Comparison of ENCODE assay signal across 13 cellular contexts in genomic region chrX:45668686-45669443, GRCh38.
DNase-seq lines count a peak whose midpoint lies in the region; ATAC-seq and TF ChIP-seq lines count a peak whose summit lies in the region.
"Had no signal": no experiment of that assay in that cellular context is flagged by ENCODE, and none has a peak within 500 bp of the region (broad histone marks: within the 10 kb centered on the region; RNA-seq: fewer than 3 reads in every experiment).

No MANE protein-coding gene starts in this region.

- no peaks in the 10 kb centered on the region for H3K36me3 ChIP-seq in Panc1 (ENCODE audit: control insufficient read depth, insufficient read depth, low read length)
- no peaks in the 10 kb centered on the region for H3K36me3 ChIP-seq in Karpas-422 (ENCODE audit: insufficient read depth, low read length)

- ATAC-seq in Panc1 (no peak), left colon (no peak), GM19023 (IDR thresholded peaks at IDR 0.05; ENCODE audit: unreplicated experiment) (no peak), HG02852 (IDR thresholded peaks at IDR 0.05; ENCODE audit: unreplicated experiment) (no peak)
- ATAC-seq: stimulated activated naive CD8-positive, alpha-beta T cell treated with anti-CD3 and anti-CD28 coated beads, Interleukin-15, Interleukin-2, amounts not matched to agents 100 U/mL and 50 U/mL, for 24 hours had no signal

- H3K9ac ChIP-seq in Karpas-422 (ENCODE audit: low read length) = no peak overlapping the region
- H3K9ac ChIP-seq: KMS-11 had no signal

- POLR2A ChIA-PET in Panc1 (lab: Charles Lee) = no interaction called here

- H3K27me3 ChIP-seq in Panc1 (ENCODE audit: control insufficient read depth, insufficient read depth, low read length) = no peaks in the 10 kb centered on the region
- no peaks in the 10 kb centered on the region for H3K27me3 ChIP-seq in Karpas-422 (ENCODE audit: low read length)

- H3K27ac ChIP-seq in Panc1 (ENCODE audit: low read length) (no peak overlapping the region), Karpas-422 (ENCODE audit: low read length) (no peak overlapping the region)
- H3K27ac ChIP-seq: KMS-11, PC-9 had no signal

- in situ Hi-C loops in Panc1 (cut with HindIII; ENCODE audit: low pct_unique_long_range_greater_than_20kb, low sequenced_read_pairs) = no loop called here

- DNase-seq in ELR (ENCODE audit: low read depth) (peak; percentile 92), Panc1 (ENCODE audit: low read depth, low spot score) (peak; percentile 10), epithelial cell of esophagus (ENCODE audit: low read depth) (peak; percentile 64), retinal pigment epithelial cell (ENCODE audit: low read depth) (peak; percentile 26), left colon (no peak), Karpas-422 (no peak)
- DNase-seq: Calu3; stimulated activated CD4-positive, alpha-beta T cell treated with anti-CD3 and anti-CD28 coated beads, Interleukin-4, amount 100 ng/mL, for 24 hours; stimulated activated naive CD8-positive, alpha-beta T cell treated with anti-CD3 and anti-CD28 coated beads, Interleukin-15, Interleukin-2, amounts not matched to agents 100 U/mL and 50 U/mL, for 24 hours had no signal

- H3K4me2 ChIP-seq in Karpas-422 (ENCODE audit: low read depth, low read length, poor library complexity, severe bottlenecking) = no peak overlapping the region
- H3K4me2 ChIP-seq: KMS-11, PC-9 had no signal

- H3K9me3 ChIP-seq in Panc1 (ENCODE audit: control insufficient read depth, insufficient read depth, low read depth, low read length) (no peaks in the 10 kb centered on the region), Karpas-422 (ENCODE audit: low read length) (no peaks in the 10 kb centered on the region; the same call in 1 of the 2 replicates)

- H3K9me2 ChIP-seq in Karpas-422 (replicated peaks; ENCODE audit: insufficient read depth, low read length) = no peaks in the 10 kb centered on the region

- BruUV-seq in Panc1 (replicated peaks; lab: Mats Ljungman, UMichigan) = no TSS peak

- H3K4me3 ChIP-seq in Panc1 (ENCODE audit: low read depth in 2 of 2, low read length in 2 of 2) (no peak overlapping the region), epithelial cell of esophagus (ENCODE audit: low read length) (no peak overlapping the region), retinal pigment epithelial cell (ENCODE audit: low read length) (no peak overlapping the region), Karpas-422 (ENCODE audit: low read length) (no peak overlapping the region)
- H3K4me3 ChIP-seq: PC-9 had no signal

- TF ChIP-seq CTCF in Panc1 (IDR thresholded peaks at IDR 0.05) (no peak), epithelial cell of esophagus (IDR thresholded peaks at IDR 0.05; ENCODE audit: insufficient read depth, low read depth, low read length, missing control alignments) (no peak), retinal pigment epithelial cell (conservative IDR thresholded peaks at IDR 0.05; ENCODE audit: low read depth, low read length) (no peak)

- CTCF ChIA-PET in Panc1 (lab: Charles Lee) = no interaction called here

- H3K79me2 ChIP-seq in Karpas-422 (ENCODE audit: low read length) = no peaks in the 10 kb centered on the region

- H3K4me1 ChIP-seq in Panc1 (ENCODE audit: control insufficient read depth, insufficient read depth, low read length) (no peaks in the 10 kb centered on the region), Karpas-422 (ENCODE audit: low read length) (no peaks in the 10 kb centered on the region)

- H4K20me1 ChIP-seq in Karpas-422 (ENCODE audit: insufficient read depth, low read depth, low read length) = no peaks in the 10 kb centered on the region

- intact Hi-C loops in Panc1 (cut with micrococcal nuclease; ENCODE audit: unreplicated experiment) (no loop called here), left colon (cut with DNase I, micrococcal nuclease) (no loop called here)

- H2AFZ ChIP-seq in Karpas-422 (ENCODE audit: low read length) = no peak overlapping the region
- H2AFZ ChIP-seq: PC-9 had no signal

Comparison
In these comparisons a context has a peak if more than half of its experiments do, and no peak if none do; other contexts are left out.
1. DNase-seq: peak in ELR (single experiment), Panc1 (single experiment), epithelial cell of esophagus (single experiment) and retinal pigment epithelial cell (single experiment); none in left colon (0 of 2) and Karpas-422 (single experiment).